Comparison of ENCODE assay signal across 1 cellular context in the genomic region with DNA sequence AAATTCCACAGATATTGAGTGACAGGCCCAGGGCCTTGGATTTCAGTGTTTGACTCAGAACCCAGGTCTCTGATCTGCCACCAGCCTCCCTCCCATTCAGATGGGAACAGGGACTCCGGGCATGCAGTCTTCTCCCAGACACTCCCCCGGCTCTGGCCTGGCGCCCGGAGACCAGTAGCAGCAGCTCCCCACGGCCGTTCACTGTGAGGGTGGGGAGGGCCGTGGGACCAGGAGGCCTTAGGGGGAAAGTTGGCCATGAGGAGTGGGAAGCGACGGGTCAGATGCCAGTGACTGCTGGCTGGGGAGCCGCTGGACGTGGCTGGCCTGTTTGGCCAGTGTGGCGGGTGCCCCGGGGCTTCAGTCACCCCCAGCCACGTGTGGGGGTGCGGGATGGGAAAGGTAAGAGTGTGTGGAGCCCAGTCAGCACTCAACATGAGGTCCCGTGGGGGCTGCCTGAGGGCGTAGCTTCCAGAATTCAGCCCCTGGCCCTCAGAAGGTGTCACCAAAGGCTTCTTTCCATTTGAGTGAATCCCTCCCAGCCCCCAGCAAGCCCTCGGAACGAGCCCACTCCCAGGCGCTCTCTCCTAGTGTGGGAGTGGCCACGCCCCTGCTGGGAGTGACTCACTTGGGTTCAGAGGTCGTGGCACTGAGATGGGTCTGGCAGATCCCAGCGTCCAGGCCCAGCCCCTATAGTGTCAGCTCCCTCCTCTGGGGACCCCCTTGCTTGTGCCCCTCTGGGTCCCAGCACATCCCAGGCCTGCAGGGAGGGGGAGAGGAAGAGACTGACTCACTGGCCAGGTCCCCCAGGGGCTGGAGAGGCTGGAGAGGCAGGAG.
TF ChIP-seq lines count a peak whose summit lies in the region.

No MANE protein-coding gene starts in this region.

TF ChIP-seq in GM12878, 131 proteins besides CTCF, POLR2A, EP300 and RAD21 (continued from another document and continues in another):
- TF ChIP-seq, protein P1, sequence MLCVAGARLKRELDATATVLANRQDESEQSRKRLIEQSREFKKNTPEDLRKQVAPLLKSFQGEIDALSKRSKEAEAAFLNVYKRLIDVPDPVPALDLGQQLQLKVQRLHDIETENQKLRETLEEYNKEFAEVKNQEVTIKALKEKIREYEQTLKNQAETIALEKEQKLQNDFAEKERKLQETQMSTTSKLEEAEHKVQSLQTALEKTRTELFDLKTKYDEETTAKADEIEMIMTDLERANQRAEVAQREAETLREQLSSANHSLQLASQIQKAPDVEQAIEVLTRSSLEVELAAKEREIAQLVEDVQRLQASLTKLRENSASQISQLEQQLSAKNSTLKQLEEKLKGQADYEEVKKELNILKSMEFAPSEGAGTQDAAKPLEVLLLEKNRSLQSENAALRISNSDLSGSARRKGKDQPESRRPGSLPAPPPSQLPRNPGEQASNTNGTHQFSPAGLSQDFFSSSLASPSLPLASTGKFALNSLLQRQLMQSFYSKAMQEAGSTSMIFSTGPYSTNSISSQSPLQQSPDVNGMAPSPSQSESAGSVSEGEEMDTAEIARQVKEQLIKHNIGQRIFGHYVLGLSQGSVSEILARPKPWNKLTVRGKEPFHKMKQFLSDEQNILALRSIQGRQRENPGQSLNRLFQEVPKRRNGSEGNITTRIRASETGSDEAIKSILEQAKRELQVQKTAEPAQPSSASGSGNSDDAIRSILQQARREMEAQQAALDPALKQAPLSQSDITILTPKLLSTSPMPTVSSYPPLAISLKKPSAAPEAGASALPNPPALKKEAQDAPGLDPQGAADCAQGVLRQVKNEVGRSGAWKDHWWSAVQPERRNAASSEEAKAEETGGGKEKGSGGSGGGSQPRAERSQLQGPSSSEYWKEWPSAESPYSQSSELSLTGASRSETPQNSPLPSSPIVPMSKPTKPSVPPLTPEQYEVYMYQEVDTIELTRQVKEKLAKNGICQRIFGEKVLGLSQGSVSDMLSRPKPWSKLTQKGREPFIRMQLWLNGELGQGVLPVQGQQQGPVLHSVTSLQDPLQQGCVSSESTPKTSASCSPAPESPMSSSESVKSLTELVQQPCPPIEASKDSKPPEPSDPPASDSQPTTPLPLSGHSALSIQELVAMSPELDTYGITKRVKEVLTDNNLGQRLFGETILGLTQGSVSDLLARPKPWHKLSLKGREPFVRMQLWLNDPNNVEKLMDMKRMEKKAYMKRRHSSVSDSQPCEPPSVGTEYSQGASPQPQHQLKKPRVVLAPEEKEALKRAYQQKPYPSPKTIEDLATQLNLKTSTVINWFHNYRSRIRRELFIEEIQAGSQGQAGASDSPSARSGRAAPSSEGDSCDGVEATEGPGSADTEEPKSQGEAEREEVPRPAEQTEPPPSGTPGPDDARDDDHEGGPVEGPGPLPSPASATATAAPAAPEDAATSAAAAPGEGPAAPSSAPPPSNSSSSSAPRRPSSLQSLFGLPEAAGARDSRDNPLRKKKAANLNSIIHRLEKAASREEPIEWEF (IDR thresholded peaks at IDR 0.05; ENCODE audit: insufficient replicate concordance, low read depth, low read length): no peak
- no peak for TF ChIP-seq ZNF384 (IDR thresholded peaks at IDR 0.05; ENCODE audit: borderline replicate concordance, low read depth, low read length)
- TF ChIP-seq STAT3 (IDR thresholded peaks at IDR 0.05; ENCODE audit: low read depth, low read length): no peak
- TF ChIP-seq GABPA (IDR thresholded peaks at IDR 0.05; ENCODE audit: low read depth): no peak
- TF ChIP-seq TBL1XR1 (IDR thresholded peaks at IDR 0.05; ENCODE audit: low read depth, low read length): no peak
- TF ChIP-seq, protein P2, sequence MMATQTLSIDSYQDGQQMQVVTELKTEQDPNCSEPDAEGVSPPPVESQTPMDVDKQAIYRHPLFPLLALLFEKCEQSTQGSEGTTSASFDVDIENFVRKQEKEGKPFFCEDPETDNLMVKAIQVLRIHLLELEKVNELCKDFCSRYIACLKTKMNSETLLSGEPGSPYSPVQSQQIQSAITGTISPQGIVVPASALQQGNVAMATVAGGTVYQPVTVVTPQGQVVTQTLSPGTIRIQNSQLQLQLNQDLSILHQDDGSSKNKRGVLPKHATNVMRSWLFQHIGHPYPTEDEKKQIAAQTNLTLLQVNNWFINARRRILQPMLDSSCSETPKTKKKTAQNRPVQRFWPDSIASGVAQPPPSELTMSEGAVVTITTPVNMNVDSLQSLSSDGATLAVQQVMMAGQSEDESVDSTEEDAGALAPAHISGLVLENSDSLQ (IDR thresholded peaks at IDR 0.05): peak; percentile 84; the same call in 1 of the 2 replicates
- TF ChIP-seq BCL11A (IDR thresholded peaks at IDR 0.05; ENCODE audit: low read depth, low read length): no peak
- TF ChIP-seq, protein P3, sequence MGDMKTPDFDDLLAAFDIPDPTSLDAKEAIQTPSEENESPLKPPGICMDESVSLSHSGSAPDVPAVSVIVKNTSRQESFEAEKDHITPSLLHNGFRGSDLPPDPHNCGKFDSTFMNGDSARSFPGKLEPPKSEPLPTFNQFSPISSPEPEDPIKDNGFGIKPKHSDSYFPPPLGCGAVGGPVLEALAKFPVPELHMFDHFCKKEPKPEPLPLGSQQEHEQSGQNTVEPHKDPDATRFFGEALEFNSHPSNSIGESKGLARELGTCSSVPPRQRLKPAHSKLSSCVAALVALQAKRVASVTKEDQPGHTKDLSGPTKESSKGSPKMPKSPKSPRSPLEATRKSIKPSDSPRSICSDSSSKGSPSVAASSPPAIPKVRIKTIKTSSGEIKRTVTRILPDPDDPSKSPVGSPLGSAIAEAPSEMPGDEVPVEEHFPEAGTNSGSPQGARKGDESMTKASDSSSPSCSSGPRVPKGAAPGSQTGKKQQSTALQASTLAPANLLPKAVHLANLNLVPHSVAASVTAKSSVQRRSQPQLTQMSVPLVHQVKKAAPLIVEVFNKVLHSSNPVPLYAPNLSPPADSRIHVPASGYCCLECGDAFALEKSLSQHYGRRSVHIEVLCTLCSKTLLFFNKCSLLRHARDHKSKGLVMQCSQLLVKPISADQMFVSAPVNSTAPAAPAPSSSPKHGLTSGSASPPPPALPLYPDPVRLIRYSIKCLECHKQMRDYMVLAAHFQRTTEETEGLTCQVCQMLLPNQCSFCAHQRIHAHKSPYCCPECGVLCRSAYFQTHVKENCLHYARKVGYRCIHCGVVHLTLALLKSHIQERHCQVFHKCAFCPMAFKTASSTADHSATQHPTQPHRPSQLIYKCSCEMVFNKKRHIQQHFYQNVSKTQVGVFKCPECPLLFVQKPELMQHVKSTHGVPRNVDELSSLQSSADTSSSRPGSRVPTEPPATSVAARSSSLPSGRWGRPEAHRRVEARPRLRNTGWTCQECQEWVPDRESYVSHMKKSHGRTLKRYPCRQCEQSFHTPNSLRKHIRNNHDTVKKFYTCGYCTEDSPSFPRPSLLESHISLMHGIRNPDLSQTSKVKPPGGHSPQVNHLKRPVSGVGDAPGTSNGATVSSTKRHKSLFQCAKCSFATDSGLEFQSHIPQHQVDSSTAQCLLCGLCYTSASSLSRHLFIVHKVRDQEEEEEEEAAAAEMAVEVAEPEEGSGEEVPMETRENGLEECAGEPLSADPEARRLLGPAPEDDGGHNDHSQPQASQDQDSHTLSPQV (IDR thresholded peaks at IDR 0.05): peak; percentile 50; the same call in 1 of the 2 replicates
- no peak for TF ChIP-seq ATF7 (IDR thresholded peaks at IDR 0.05; ENCODE audit: low read depth)
- TF ChIP-seq HDGF (IDR thresholded peaks at IDR 0.05): no peak
- 0 out of 4 replicates have a peak, but pooled peaks of 1 of the 2 experiments have one; percentile 4 for TF ChIP-seq SRF (IDR thresholded peaks at IDR 0.05; ENCODE audit: low read depth in 2 of 2, low read length in 2 of 2)
- TF ChIP-seq, protein P4, sequence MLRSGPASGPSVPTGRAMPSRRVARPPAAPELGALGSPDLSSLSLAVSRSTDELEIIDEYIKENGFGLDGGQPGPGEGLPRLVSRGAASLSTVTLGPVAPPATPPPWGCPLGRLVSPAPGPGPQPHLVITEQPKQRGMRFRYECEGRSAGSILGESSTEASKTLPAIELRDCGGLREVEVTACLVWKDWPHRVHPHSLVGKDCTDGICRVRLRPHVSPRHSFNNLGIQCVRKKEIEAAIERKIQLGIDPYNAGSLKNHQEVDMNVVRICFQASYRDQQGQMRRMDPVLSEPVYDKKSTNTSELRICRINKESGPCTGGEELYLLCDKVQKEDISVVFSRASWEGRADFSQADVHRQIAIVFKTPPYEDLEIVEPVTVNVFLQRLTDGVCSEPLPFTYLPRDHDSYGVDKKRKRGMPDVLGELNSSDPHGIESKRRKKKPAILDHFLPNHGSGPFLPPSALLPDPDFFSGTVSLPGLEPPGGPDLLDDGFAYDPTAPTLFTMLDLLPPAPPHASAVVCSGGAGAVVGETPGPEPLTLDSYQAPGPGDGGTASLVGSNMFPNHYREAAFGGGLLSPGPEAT (IDR thresholded peaks at IDR 0.05; ENCODE audit: low read depth): no peak
- TF ChIP-seq, protein P5, sequence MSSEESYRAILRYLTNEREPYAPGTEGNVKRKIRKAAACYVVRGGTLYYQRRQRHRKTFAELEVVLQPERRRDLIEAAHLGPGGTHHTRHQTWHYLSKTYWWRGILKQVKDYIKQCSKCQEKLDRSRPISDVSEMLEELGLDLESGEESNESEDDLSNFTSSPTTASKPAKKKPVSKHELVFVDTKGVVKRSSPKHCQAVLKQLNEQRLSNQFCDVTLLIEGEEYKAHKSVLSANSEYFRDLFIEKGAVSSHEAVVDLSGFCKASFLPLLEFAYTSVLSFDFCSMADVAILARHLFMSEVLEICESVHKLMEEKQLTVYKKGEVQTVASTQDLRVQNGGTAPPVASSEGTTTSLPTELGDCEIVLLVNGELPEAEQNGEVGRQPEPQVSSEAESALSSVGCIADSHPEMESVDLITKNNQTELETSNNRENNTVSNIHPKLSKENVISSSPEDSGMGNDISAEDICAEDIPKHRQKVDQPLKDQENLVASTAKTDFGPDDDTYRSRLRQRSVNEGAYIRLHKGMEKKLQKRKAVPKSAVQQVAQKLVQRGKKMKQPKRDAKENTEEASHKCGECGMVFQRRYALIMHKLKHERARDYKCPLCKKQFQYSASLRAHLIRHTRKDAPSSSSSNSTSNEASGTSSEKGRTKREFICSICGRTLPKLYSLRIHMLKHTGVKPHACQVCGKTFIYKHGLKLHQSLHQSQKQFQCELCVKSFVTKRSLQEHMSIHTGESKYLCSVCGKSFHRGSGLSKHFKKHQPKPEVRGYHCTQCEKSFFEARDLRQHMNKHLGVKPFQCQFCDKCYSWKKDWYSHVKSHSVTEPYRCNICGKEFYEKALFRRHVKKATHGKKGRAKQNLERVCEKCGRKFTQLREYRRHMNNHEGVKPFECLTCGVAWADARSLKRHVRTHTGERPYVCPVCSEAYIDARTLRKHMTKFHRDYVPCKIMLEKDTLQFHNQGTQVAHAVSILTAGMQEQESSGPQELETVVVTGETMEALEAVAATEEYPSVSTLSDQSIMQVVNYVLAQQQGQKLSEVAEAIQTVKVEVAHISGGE (CRISPR knock-in tag; IDR thresholded peaks at IDR 0.05): no peak
- TF ChIP-seq, protein P6, sequence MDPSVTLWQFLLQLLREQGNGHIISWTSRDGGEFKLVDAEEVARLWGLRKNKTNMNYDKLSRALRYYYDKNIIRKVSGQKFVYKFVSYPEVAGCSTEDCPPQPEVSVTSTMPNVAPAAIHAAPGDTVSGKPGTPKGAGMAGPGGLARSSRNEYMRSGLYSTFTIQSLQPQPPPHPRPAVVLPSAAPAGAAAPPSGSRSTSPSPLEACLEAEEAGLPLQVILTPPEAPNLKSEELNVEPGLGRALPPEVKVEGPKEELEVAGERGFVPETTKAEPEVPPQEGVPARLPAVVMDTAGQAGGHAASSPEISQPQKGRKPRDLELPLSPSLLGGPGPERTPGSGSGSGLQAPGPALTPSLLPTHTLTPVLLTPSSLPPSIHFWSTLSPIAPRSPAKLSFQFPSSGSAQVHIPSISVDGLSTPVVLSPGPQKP (IDR thresholded peaks at IDR 0.05; ENCODE audit: low read depth, low read length): no peak
- TF ChIP-seq CREB1 (IDR thresholded peaks at IDR 0.05; ENCODE audit: low read depth): no peak
- no peak for TF ChIP-seq TARDBP (IDR thresholded peaks at IDR 0.05; ENCODE audit: borderline replicate concordance)
- no peak for TF ChIP-seq WRNIP1 (IDR thresholded peaks at IDR 0.05; ENCODE audit: borderline replicate concordance, low read depth, low read length)
- TF ChIP-seq, protein P7, sequence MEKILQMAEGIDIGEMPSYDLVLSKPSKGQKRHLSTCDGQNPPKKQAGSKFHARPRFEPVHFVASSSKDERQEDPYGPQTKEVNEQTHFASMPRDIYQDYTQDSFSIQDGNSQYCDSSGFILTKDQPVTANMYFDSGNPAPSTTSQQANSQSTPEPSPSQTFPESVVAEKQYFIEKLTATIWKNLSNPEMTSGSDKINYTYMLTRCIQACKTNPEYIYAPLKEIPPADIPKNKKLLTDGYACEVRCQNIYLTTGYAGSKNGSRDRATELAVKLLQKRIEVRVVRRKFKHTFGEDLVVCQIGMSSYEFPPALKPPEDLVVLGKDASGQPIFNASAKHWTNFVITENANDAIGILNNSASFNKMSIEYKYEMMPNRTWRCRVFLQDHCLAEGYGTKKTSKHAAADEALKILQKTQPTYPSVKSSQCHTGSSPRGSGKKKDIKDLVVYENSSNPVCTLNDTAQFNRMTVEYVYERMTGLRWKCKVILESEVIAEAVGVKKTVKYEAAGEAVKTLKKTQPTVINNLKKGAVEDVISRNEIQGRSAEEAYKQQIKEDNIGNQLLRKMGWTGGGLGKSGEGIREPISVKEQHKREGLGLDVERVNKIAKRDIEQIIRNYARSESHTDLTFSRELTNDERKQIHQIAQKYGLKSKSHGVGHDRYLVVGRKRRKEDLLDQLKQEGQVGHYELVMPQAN (conservative IDR thresholded peaks at IDR 0.05): 0 out of 2 replicates have a peak, but pooled peaks have one; percentile 14
- TF ChIP-seq PAX8 (IDR thresholded peaks at IDR 0.05): no peak
- no peak for TF ChIP-seq RUNX3 (IDR thresholded peaks at IDR 0.05; ENCODE audit: low read length)
- no peak for TF ChIP-seq EGR1 (IDR thresholded peaks at IDR 0.05; ENCODE audit: borderline replicate concordance in 1 of 2, low read depth in 2 of 2, low read length in 2 of 2)
- peak; percentile 36; the same call in 1 of the 2 replicates for TF ChIP-seq GATAD2B (conservative IDR thresholded peaks at IDR 0.05; ENCODE audit: low read depth)
- TF ChIP-seq SIN3A (IDR thresholded peaks at IDR 0.05; ENCODE audit: low read depth, low read length): no peak
- TF ChIP-seq CEBPB (IDR thresholded peaks at IDR 0.05; ENCODE audit: borderline replicate concordance in 1 of 2, low read depth in 2 of 2, low read length in 2 of 2): no peak
- TF ChIP-seq SP1 (IDR thresholded peaks at IDR 0.05; ENCODE audit: low read depth, low read length): no peak
- no peak for TF ChIP-seq ZNF274 (IDR thresholded peaks at IDR 0.05; ENCODE audit: insufficient read depth, insufficient read length)
